Comparison of ENCODE assay signal across 8 cellular contexts in genomic region chr22:39003165-39003638, GRCh38. TPM values are rescaled to one million over a fixed set of nuclear protein-coding genes. Genes with fewer than 3 reads are reported as not detected.
DNase-seq lines count a peak whose midpoint lies in the region; ATAC-seq and TF ChIP-seq lines count a peak whose summit lies in the region.

No MANE protein-coding gene starts in this region.

- H3K27me3 ChIP-seq in Karpas-422 (ENCODE audit: low read length) = no peaks in the 10 kb centered on the region
- no peaks in the 10 kb centered on the region for H3K27me3 ChIP-seq in SU-DHL-6 (ENCODE audit: low read length)
- peaks cover 0 to 13% (median 1%) of the 10 kb centered on the region in 3 donors for H3K27me3 ChIP-seq in psoas muscle (ENCODE audit: insufficient read depth in 3 of 3, low read length in 2 of 3)

- no peak overlapping the region for H2AFZ ChIP-seq in Karpas-422 (ENCODE audit: low read length)
- no peak overlapping the region for H2AFZ ChIP-seq in SU-DHL-6 (ENCODE audit: low read depth, low read length, severe bottlenecking)

- intact Hi-C loops in Right ventricle myocardium superior (cut with DNase I) (loop anchor here (5.0 to 10.0 kb wide), 2 partner anchors 131 to 228 kb away; partner anchors contain the start of gene CBX6), psoas muscle (cut with DNase I) (loop anchor here (1.0 to 5.0 kb wide), 3 partner anchors 76 to 133 kb away; partner anchors contain the start of gene CBX6 (in 1 of the 2))

- no peaks in the 10 kb centered on the region for H3F3A ChIP-seq in SU-DHL-6 (ENCODE audit: insufficient read depth)

- no peak overlapping the region for H3K27ac ChIP-seq in Karpas-422 (ENCODE audit: low read length)
- H3K27ac ChIP-seq in SU-DHL-6 (ENCODE audit: low read depth, low read length) = no peak overlapping the region
- H3K27ac ChIP-seq in psoas muscle = no peak overlapping the region

- 4 to 7% (median 5%) methylated on average over 7 of the region's 7 CpGs for WGBS in psoas muscle, 3 donors

- H4K20me1 ChIP-seq in Karpas-422 (ENCODE audit: insufficient read depth, low read depth, low read length) (no peaks in the 10 kb centered on the region), SU-DHL-6 (ENCODE audit: low read depth, low read length) (no peaks in the 10 kb centered on the region)

- H3K79me2 ChIP-seq in Karpas-422 (ENCODE audit: low read length) = no peaks in the 10 kb centered on the region
- H3K79me2 ChIP-seq in SU-DHL-6 (ENCODE audit: insufficient read depth, low read length) = no peaks in the 10 kb centered on the region

- peaks cover 9% of the 10 kb centered on the region for H3K4me1 ChIP-seq in Karpas-422 (ENCODE audit: low read length)
- no peaks in the 10 kb centered on the region for H3K4me1 ChIP-seq in psoas muscle

- H3K4me2 ChIP-seq in Karpas-422 (ENCODE audit: low read depth, low read length, poor library complexity, severe bottlenecking) = no peak overlapping the region
- H3K4me2 ChIP-seq in SU-DHL-6 (ENCODE audit: low read depth, low read length, poor library complexity, severe bottlenecking) = peak overlapping the region; percentile 28

- peak; percentile 85 for DNase-seq in AG10803 (ENCODE audit: low read depth)
- peak; percentile 88 for DNase-seq in Karpas-422
- peak; percentile 73 to 75 for DNase-seq in activated naive CD4-positive, alpha-beta T cell treated with anti-CD3 and anti-CD28 coated beads, Interleukin-2, amount 50 U/mL, for 72 hours (ENCODE audit: low spot score in 2 of 2)
- peak; percentile 76 for DNase-seq in Right ventricle myocardium superior
- DNase-seq in psoas muscle = peak; percentile 63 to 78

- peak; percentile 87 for TF ChIP-seq CTCF in AG10803 (conservative IDR thresholded peaks at IDR 0.05; ENCODE audit: low read length)
- TF ChIP-seq CTCF in SU-DHL-6 (IDR thresholded peaks at IDR 0.05; ENCODE audit: insufficient read depth, low read length, poor library complexity, severe bottlenecking) = peak; percentile 61
- peak; percentile 69 for TF ChIP-seq CTCF in psoas muscle (IDR thresholded peaks at IDR 0.05)

- no peaks in the 10 kb centered on the region for H3K9me3 ChIP-seq in Karpas-422 (ENCODE audit: low read length)
- no peaks in the 10 kb centered on the region for H3K9me3 ChIP-seq in SU-DHL-6 (ENCODE audit: insufficient read depth, low read length)
- no peaks in the 10 kb centered on the region for H3K9me3 ChIP-seq in psoas muscle

- H3K4me3 ChIP-seq in AG10803 (ENCODE audit: low read length) (no peak overlapping the region), Karpas-422 (ENCODE audit: low read length) (no peak overlapping the region), SU-DHL-6 (ENCODE audit: insufficient read depth, low read length, poor library complexity, severe bottlenecking) (no peak overlapping the region), psoas muscle (no peak overlapping the region)

- H3K9ac ChIP-seq in Karpas-422 (ENCODE audit: low read length) = no peak overlapping the region
- no peak overlapping the region; the same call in 1 of the 2 replicates for H3K9ac ChIP-seq in SU-DHL-6 (ENCODE audit: low read length)

- peak overlapping the region in 1 of 2 donors; percentile 50 for H3K27ac Mint-ChIP-seq in activated naive CD4-positive, alpha-beta T cell treated with anti-CD3 and anti-CD28 coated beads, Interleukin-2, amount 50 U/mL, for 72 hours

- no peaks in the 10 kb centered on the region for H3K36me3 ChIP-seq in Karpas-422 (ENCODE audit: insufficient read depth, low read length)
- no peaks in the 10 kb centered on the region for H3K36me3 ChIP-seq in SU-DHL-6 (ENCODE audit: low read length)
- no peaks in the 10 kb centered on the region for H3K36me3 ChIP-seq in psoas muscle (ENCODE audit: insufficient read depth in 1 of 2, low read depth in 1 of 2)

- no peaks in the 10 kb centered on the region for H3K36me3 Mint-ChIP-seq in activated naive CD4-positive, alpha-beta T cell treated with anti-CD3 and anti-CD28 coated beads, Interleukin-2, amount 50 U/mL, for 72 hours

- ATAC-seq in GM18907 (IDR thresholded peaks at IDR 0.05; ENCODE audit: unreplicated experiment) = peak; percentile 82
- peak; percentile 94 to 99 for ATAC-seq in activated naive CD4-positive, alpha-beta T cell treated with anti-CD3 and anti-CD28 coated beads, Interleukin-2, amount 50 U/mL, for 72 hours
- peak; percentile 92 for ATAC-seq in Right ventricle myocardium superior (ENCODE audit: poor library complexity)
- ATAC-seq in psoas muscle = peak; percentile 74 to 89 (median 83)
- no peak for ATAC-seq in GM19455 (IDR thresholded peaks at IDR 0.05; ENCODE audit: unreplicated experiment)

- H3K9me2 ChIP-seq in Karpas-422 (replicated peaks; ENCODE audit: insufficient read depth, low read length) (no peaks in the 10 kb centered on the region), SU-DHL-6 (replicated peaks; ENCODE audit: insufficient read depth, low read length) (no peaks in the 10 kb centered on the region)

- no peaks in the 10 kb centered on the region for H3K9me3 Mint-ChIP-seq in activated naive CD4-positive, alpha-beta T cell treated with anti-CD3 and anti-CD28 coated beads, Interleukin-2, amount 50 U/mL, for 72 hours

RNA-seq across cellular contexts. Expression of gene APOBEC3C, which starts 10.9 kb away (rescaled TPM):
- 6.2 TPM in 2 replicates for total RNA-seq in Karpas-422 (2014; rRNA removed; shearing (Covaris generic); ENCODE audit: low replicate concordance)
- total RNA-seq in activated naive CD4-positive, alpha-beta T cell treated with anti-CD3 and anti-CD28 coated beads, Interleukin-2, amount 50 U/mL, for 72 hours = 100 to 1,000 TPM in 1 of 2 donors, 10 to 100 TPM in 1; 71.0 to 114 TPM
- total RNA-seq in Right ventricle myocardium superior (24.9 TPM), psoas muscle (1 to 10 TPM; 1.7 to 4.6 (median 2.3) TPM)
- polyA plus RNA-seq in psoas muscle = 1 to 10 TPM in 2 of 3 donors, under 1 TPM in 1; 0.82 to 1.4 (median 1.1) TPM

RNA-seq across cellular contexts. Expression of gene APOBEC3D, which starts 17.7 kb away (rescaled TPM):
- 2.1 and 4.3 TPM in 2 replicates for total RNA-seq in Karpas-422 (2014; rRNA removed; shearing (Covaris generic); ENCODE audit: low replicate concordance)
- 10 to 100 TPM; 16.0 to 27.2 TPM for total RNA-seq in activated naive CD4-positive, alpha-beta T cell treated with anti-CD3 and anti-CD28 coated beads, Interleukin-2, amount 50 U/mL, for 72 hours
- total RNA-seq in Right ventricle myocardium superior (1.2 TPM), psoas muscle (1 to 10 TPM in 1 of 4 donors, under 1 TPM in 2, not detected in 1; 0.55 to 1.1 (median 0.74) TPM)
- under 1 TPM; 0.08 to 0.42 (median 0.18) TPM for polyA plus RNA-seq in psoas muscle

RNA-seq across cellular contexts. Expression of gene APOBEC3B, which starts 21.1 kb away (rescaled TPM):
- total RNA-seq in Karpas-422 (2014; rRNA removed; shearing (Covaris generic); ENCODE audit: low replicate concordance) = not detected in 2 replicates
- 1 to 10 TPM; 6.4 to 9.6 TPM for total RNA-seq in activated naive CD4-positive, alpha-beta T cell treated with anti-CD3 and anti-CD28 coated beads, Interleukin-2, amount 50 U/mL, for 72 hours
- total RNA-seq in Right ventricle myocardium superior = 0.75 TPM
- under 1 TPM in 2 of 4 donors, not detected in 2; 0.30 to 0.59 TPM for total RNA-seq in psoas muscle
- under 1 TPM; 0.15 to 0.57 (median 0.18) TPM for polyA plus RNA-seq in psoas muscle

RNA-seq across cellular contexts. Expression of gene APOBEC3F, which starts 37.5 kb away (rescaled TPM):
- total RNA-seq in Karpas-422 (2014; rRNA removed; shearing (Covaris generic); ENCODE audit: low replicate concordance) = 0.93 and 2.6 TPM in 2 replicates
- 10 to 100 TPM; 15.8 to 25.8 TPM for total RNA-seq in activated naive CD4-positive, alpha-beta T cell treated with anti-CD3 and anti-CD28 coated beads, Interleukin-2, amount 50 U/mL, for 72 hours
- 4.1 TPM for total RNA-seq in Right ventricle myocardium superior
- total RNA-seq in psoas muscle = 1 to 10 TPM in 1 of 4 donors, under 1 TPM in 3; 0.40 to 1.4 (median 0.53) TPM
- polyA plus RNA-seq in psoas muscle = under 1 TPM; 0.06 to 0.55 (median 0.48) TPM

RNA-seq across cellular contexts. Expression of gene APOBEC3A, which starts 45.8 kb away (rescaled TPM):
- total RNA-seq in Karpas-422 (2014; rRNA removed; shearing (Covaris generic); ENCODE audit: low replicate concordance) = not detected in 2 replicates
- not detected for total RNA-seq in activated naive CD4-positive, alpha-beta T cell treated with anti-CD3 and anti-CD28 coated beads, Interleukin-2, amount 50 U/mL, for 72 hours
- 0.35 TPM for total RNA-seq in Right ventricle myocardium superior
- total RNA-seq in psoas muscle = under 1 TPM; 0.19 to 0.76 (median 0.33) TPM
- under 1 TPM in 2 of 3 donors, not detected in 1; 0.09 to 0.23 TPM for polyA plus RNA-seq in psoas muscle
